Comparison of ENCODE assay signal across 16 cellular contexts in genomic region chr4:25523405-25523804, GRCh38.
DNase-seq lines count a peak whose midpoint lies in the region; ATAC-seq and TF ChIP-seq lines count a peak whose summit lies in the region.
"Had no signal": no experiment of that assay in that cellular context is flagged by ENCODE, and none has a peak within 500 bp of the region (broad histone marks: within the 10 kb centered on the region; RNA-seq: fewer than 3 reads in every experiment).

No MANE protein-coding gene starts in this region.

- H3K4me1 ChIP-seq in right lobe of liver: no peaks in the 10 kb centered on the region
- H3K4me1 ChIP-seq in esophagus muscularis mucosa: no peaks in the 10 kb centered on the region

- DNase-seq in EL (peak; percentile 30), HS-5 (ENCODE audit: low read depth) (peak; percentile 33), epithelial cell of proximal tubule (ENCODE audit: low read depth) (peak; percentile 61), right lobe of liver (peak in 1 of 3 donors; percentile 15), esophagus muscularis mucosa (ENCODE audit: extremely low spot score) (no peak), globus pallidus (ENCODE audit: low spot score) (no peak), Ammon's horn (ENCODE audit: low spot score) (no peak)
- DNase-seq in CD4-positive, alpha-beta T cell: no peak
- DNase-seq: CD4-positive, alpha-beta memory T cell; DND-41; KG1; NCI-H1105 treated with DMSO at 0.1 percent for 48 hours; NCI-H1930; NCI-H526; Right ventricle myocardium superior had no signal

- H3K27me3 Mint-ChIP-seq in CD4-positive, alpha-beta T cell: peaks cover 5% of the 10 kb centered on the region

- H3K9me3 ChIP-seq in right lobe of liver: no peaks in the 10 kb centered on the region
- H3K9me3 ChIP-seq in esophagus muscularis mucosa: no peaks in the 10 kb centered on the region
- H3K9me3 ChIP-seq in CD4-positive, alpha-beta T cell (ENCODE audit: control insufficient read depth, low read length): no peaks in the 10 kb centered on the region

- H3K27me3 ChIP-seq in right lobe of liver (no peaks in the 10 kb centered on the region), esophagus muscularis mucosa (peaks cover 0 to 6% (median 0%) of the 10 kb centered on the region in 4 donors)
- H3K27me3 ChIP-seq in CD4-positive, alpha-beta T cell (ENCODE audit: control insufficient read depth, insufficient read depth, low read length): no peaks in the 10 kb centered on the region

- ATAC-seq in right lobe of liver: peak in 3 of 4 donors; percentile 27 to 88 (median 30)
- ATAC-seq in CD4-positive, alpha-beta T cell (ENCODE audit: poor library complexity): no peak

- H3K4me3 ChIP-seq in epithelial cell of proximal tubule (ENCODE audit: low read depth, low read length) (no peak overlapping the region), right lobe of liver (no peak overlapping the region), esophagus muscularis mucosa (no peak overlapping the region)
- H3K4me3 ChIP-seq: GM23338 had no signal

- no peaks in the 10 kb centered on the region for H3K9me3 Mint-ChIP-seq in CD4-positive, alpha-beta T cell
- H3K9me3 Mint-ChIP-seq: GM23338 had no signal

- no peaks in the 10 kb centered on the region for H3K36me3 Mint-ChIP-seq in CD4-positive, alpha-beta T cell (ENCODE audit: low read depth)
- H3K36me3 Mint-ChIP-seq: CD4-positive, alpha-beta memory T cell had no signal

- no peak for TF ChIP-seq POLR2A in right lobe of liver (IDR thresholded peaks at IDR 0.05)
- no peak for TF ChIP-seq POLR2A in esophagus muscularis mucosa (IDR thresholded peaks at IDR 0.05; ENCODE audit: low read depth)

- H3K27ac ChIP-seq in right lobe of liver (no peak overlapping the region), esophagus muscularis mucosa (replicated peaks in 1 of 4) (no peak overlapping the region)
- no peak overlapping the region for H3K27ac ChIP-seq in CD4-positive, alpha-beta T cell (ENCODE audit: low read depth, low read length)

- no peak overlapping the region for H3K27ac Mint-ChIP-seq in CD4-positive, alpha-beta T cell
- H3K27ac Mint-ChIP-seq: CD4-positive, alpha-beta memory T cell; GM23338 had no signal

- CTCF ChIA-PET in CD4-positive, alpha-beta T cell (lab: Charles Lee): no interaction called here

- 34% methylated on average over 2 of the region's 4 CpGs for WGBS in right lobe of liver (ENCODE audit: insufficient coverage, low coverage, low lambda C conversion rate, missing lambda C conversion rate)
- WGBS in esophagus muscularis mucosa: 59% methylated on average over 4 of the region's 4 CpGs

- no peak overlapping the region for H3K4me3 Mint-ChIP-seq in CD4-positive, alpha-beta T cell
- H3K4me3 Mint-ChIP-seq: CD4-positive, alpha-beta memory T cell; GM23338 had no signal

- intact Hi-C loops in right lobe of liver (cut with DNase I): no loop called here
- intact Hi-C loops in esophagus muscularis mucosa (cut with DNase I): no loop called here
- intact Hi-C loops in CD4-positive, alpha-beta T cell (cut with DNase I, micrococcal nuclease): no loop called here

- POLR2A ChIA-PET in CD4-positive, alpha-beta T cell (lab: Charles Lee): no interaction called here

- TF ChIP-seq EP300 in esophagus muscularis mucosa (IDR thresholded peaks at IDR 0.05): no peak

- no peak for TF ChIP-seq CTCF in epithelial cell of proximal tubule (conservative IDR thresholded peaks at IDR 0.05; ENCODE audit: low read depth, low read length)
- no peak for TF ChIP-seq CTCF in right lobe of liver (IDR thresholded peaks at IDR 0.05)
- TF ChIP-seq CTCF in esophagus muscularis mucosa (IDR thresholded peaks at IDR 0.05): no peak
- no peak for TF ChIP-seq CTCF in CD4-positive, alpha-beta T cell (IDR thresholded peaks at IDR 0.05)

- H3K4me1 Mint-ChIP-seq in CD4-positive, alpha-beta T cell (ENCODE audit: low read depth): no peaks in the 10 kb centered on the region
- H3K4me1 Mint-ChIP-seq: CD4-positive, alpha-beta memory T cell had no signal

- H3K36me3 ChIP-seq in right lobe of liver (no peaks in the 10 kb centered on the region), esophagus muscularis mucosa (no peaks in the 10 kb centered on the region)

Comparison
In these comparisons a context has a peak if more than half of its experiments do, and no peak if none do; other contexts are left out.
1. DNase-seq: peak in EL (single experiment), HS-5 (single experiment) and epithelial cell of proximal tubule (single experiment); none in esophagus muscularis mucosa (single experiment), CD4-positive, alpha-beta T cell (0 of 10), globus pallidus (single experiment) and Ammon's horn (single experiment).